8 cellular contexts compared by ENCODE assay signal in the genomic region with DNA sequence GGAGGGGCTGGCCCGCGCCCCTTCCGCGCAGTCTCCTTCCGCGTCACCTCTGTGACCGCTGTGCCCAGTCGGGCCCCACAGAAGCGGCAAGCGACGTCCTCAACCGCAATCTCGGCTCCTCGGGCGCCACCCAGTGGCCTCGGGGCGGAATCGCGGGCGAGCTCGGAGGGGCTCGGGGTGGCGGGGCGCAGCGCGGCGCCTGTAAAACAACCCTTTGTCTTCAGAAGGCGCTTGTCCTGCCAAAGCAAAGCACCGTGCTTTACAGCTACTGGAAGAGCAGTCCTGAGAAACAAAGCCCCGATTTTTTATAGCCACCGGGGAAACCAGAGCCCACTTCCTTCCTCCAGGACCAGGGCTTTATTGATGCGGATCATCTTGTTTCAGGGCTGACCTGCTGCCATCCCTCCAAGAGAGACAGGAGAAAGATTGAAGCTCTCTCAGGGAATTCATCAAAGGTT. TPM values are rescaled to one million over a fixed set of nuclear protein-coding genes. Genes with fewer than 3 reads are reported as not detected.
A peak's percentile ranks its signal among the peaks of the same experiment; 100 is the strongest.
DNase-seq lines count a peak whose midpoint lies in the region; ATAC-seq and TF ChIP-seq lines count a peak whose summit lies in the region.

No MANE protein-coding gene starts in this region.

- peak overlapping the region; percentile 94 for H3K27ac Mint-ChIP-seq in T-helper 17 cell

- peak overlapping the region; percentile 89 for H3K4me3 Mint-ChIP-seq in T-helper 17 cell

- no peaks in the 10 kb centered on the region for H3K9me3 ChIP-seq in T-helper 17 cell (ENCODE audit: control insufficient read depth, low read length, poor library complexity, severe bottlenecking)

- H3K4me1 Mint-ChIP-seq in T-helper 17 cell, result peaks cover 10% of the 10 kb centered on the region

- in situ Hi-C loops in GM13976 (cut with MboI; ENCODE audit: low sequenced_read_pairs, unreplicated experiment), result no loop called here

- ATAC-seq in HG02840 (IDR thresholded peaks at IDR 0.05; ENCODE audit: low FRiP score, unreplicated experiment) (peak; percentile 77), T-helper 17 cell (peak; percentile 98)

- H3K36me3 Mint-ChIP-seq in T-helper 17 cell (ENCODE audit: low read depth), result no peaks in the 10 kb centered on the region

- TF ChIP-seq CTCF in GM13976 (IDR thresholded peaks at IDR 0.05; ENCODE audit: borderline replicate concordance, control extremely low read depth, extremely low read depth, insufficient read depth, missing control alignments), result peak; percentile 96

- H3K27me3 Mint-ChIP-seq in T-helper 17 cell, result no peaks in the 10 kb centered on the region

- DNase-seq in GM13976 (ENCODE audit: low spot score) (peak; percentile 91), NCI-H146 (lab: John Stamatoyannopoulos, UW) (peak; percentile 79), T-helper 17 cell (peak; percentile 77 to 95 (median 82)), anterior cingulate cortex (lab: John Stamatoyannopoulos, UW) (peak in 57 of 58 donors; percentile 5 to 91 (median 79)), hepatic stellate cell (ENCODE audit: low spot score) (peak; percentile 80), retina (peak; percentile 99), HuH-7.5 (ENCODE audit: low spot score) (no peak)

RNA-seq across cellular contexts. Expression of a gene that starts 37.3 kb away (rescaled TPM):
- 10 to 100 TPM; 25.9 to 33.4 TPM for total RNA-seq in T-helper 17 cell
